In the genomic region with DNA sequence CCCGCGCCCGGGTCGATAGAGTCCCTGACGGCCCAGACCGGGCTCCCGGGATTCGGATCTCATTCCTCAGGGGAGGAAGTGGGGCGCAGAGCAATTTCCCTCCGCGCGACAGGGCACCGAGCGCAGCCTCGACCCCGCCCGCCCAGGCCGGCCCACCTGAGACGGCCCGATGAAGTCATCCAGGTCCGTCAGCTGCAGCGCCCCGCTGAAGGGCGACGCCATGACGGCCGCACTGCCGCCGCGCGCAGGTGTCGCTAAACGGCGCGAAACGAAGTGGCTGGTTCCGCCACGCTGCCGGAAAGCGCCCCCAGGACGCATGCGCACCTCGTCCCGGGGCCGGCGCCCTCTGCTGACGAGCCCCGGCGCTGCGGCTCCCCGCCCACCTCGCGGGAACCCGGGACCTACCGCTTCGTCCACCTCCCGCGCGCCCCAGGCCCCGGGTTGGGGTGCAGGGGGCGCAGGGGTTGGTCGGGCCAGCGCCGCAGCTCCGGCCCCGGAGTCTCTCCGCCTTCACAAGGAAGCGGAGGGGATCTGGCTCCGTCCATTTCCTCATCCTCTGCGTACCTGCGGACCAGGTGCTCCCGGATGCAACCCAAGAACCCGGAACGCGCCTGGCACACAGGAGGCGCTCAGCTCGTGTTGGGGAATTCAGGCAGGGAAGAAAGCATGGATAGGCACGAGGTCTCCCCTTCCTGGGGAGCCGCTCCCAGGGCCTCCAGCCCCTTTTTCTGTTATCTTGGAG, we compare ENCODE assay signal across 8 cellular contexts. TPM values are rescaled to one million over a fixed set of nuclear protein-coding genes. Genes with fewer than 3 reads are reported as not detected.
DNase-seq lines count a peak whose midpoint lies in the region; ATAC-seq, FAIRE-seq and TF ChIP-seq lines count a peak whose summit lies in the region.

CIAO3 (minus strand) TSS at position 234 of the 742 bp plus-strand sequence; CDS start at position 222, 12 bp downstream.

- ATAC-seq in GM18517 (IDR thresholded peaks at IDR 0.05; ENCODE audit: unreplicated experiment) = peak; percentile 62
- ATAC-seq in HG03064 (IDR thresholded peaks at IDR 0.05; ENCODE audit: low read depth, unreplicated experiment) = peak; percentile 73
- ATAC-seq in WTC11 = peak; percentile 71

- H3K4me3 ChIP-seq in bronchial epithelial cell (ENCODE audit: low read depth, low read length) = peak within 1 kb of the TSS; percentile 95

- peaks cover 6% of the 10 kb centered on the region for H3K36me3 ChIP-seq in bronchial epithelial cell (ENCODE audit: control insufficient read depth, insufficient read depth, low read length)

- POLR2A ChIA-PET in WTC11 (lab: Charles Lee) = interaction anchor here (0.9 to 1.8 kb wide), 3 partner anchors 20 to 44 kb away, joined by 3 to 10 read pairs (median 4); partner anchors contain the start of genes ANTKMT and MSLN

- H3K4me1 Mint-ChIP-seq in WTC11 = peaks cover 15% of the 10 kb centered on the region

- peak within 1 kb of the TSS; percentile 78 for H3K27ac Mint-ChIP-seq in WTC11

- H3K4me3 Mint-ChIP-seq in WTC11 = peak within 1 kb of the TSS; percentile 79

- CTCF ChIA-PET in WTC11 (lab: Charles Lee) = interaction anchor here (0.5 to 3.8 kb wide), 30 partner anchors 8 to 1042 kb away, joined by 3 to 28 read pairs (median 4); partner anchors contain the start of genes ANTKMT, CCDC78, CHTF18 and HAGHL

- H3K9me3 Mint-ChIP-seq in WTC11 = no peaks in the 10 kb centered on the region

- FAIRE-seq in bronchial epithelial cell (lab: Jason Lieb, UNC) = no peak

- peak; percentile 85 for DNase-seq in 8988T
- DNase-seq in NCI-H2227 (lab: John Stamatoyannopoulos, UW; ENCODE audit: unreplicated experiment) = peak; percentile 97
- DNase-seq in WTC11 (ENCODE audit: low spot score) = peak; percentile 93
- peak; percentile 73 for DNase-seq in bronchial epithelial cell (ENCODE audit: low read depth)
- DNase-seq in iris pigment epithelial cell (ENCODE audit: low read depth) = peak; percentile 91
- peak; percentile 92 for DNase-seq in stimulated activated CD4-positive, alpha-beta T cell treated with anti-CD3 and anti-CD28 coated beads, Interleukin-12 subunit alpha, Interleukin-12 subunit beta, amount 100 ng/mL, for 4 hours

- H3K36me3 Mint-ChIP-seq in WTC11 = peaks cover 5% of the 10 kb centered on the region; the same call in 1 of the 2 replicates

- no peaks in the 10 kb centered on the region for H3K27me3 Mint-ChIP-seq in WTC11 (ENCODE audit: low read depth)

- TF ChIP-seq CTCF in WTC11 (IDR thresholded peaks at IDR 0.05) (peak; percentile 79), bronchial epithelial cell (IDR thresholded peaks at IDR 0.05; ENCODE audit: insufficient read depth, low read length, severe bottlenecking) (peak; percentile 88)

- H3K27me3 ChIP-seq in bronchial epithelial cell (ENCODE audit: control insufficient read depth, insufficient read depth, low read length) = no peaks in the 10 kb centered on the region

TF ChIP-seq in WTC11, 78 proteins besides CTCF, POLR2A, EP300 and RAD21 (continues in another document):
- no peak for TF ChIP-seq ELF4 (CRISPR knock-in tag; IDR thresholded peaks at IDR 0.05; ENCODE audit: low read depth)
- TF ChIP-seq RORB (CRISPR knock-in tag; IDR thresholded peaks at IDR 0.05) = no peak
- no peak for TF ChIP-seq ZNF671 (CRISPR knock-in tag; IDR thresholded peaks at IDR 0.05)
- no peak for TF ChIP-seq IRF1 (CRISPR knock-in tag; IDR thresholded peaks at IDR 0.05)
- TF ChIP-seq FOXP1 (CRISPR knock-in tag; IDR thresholded peaks at IDR 0.05; ENCODE audit: borderline replicate concordance) = no peak; the same call in 1 of the 2 replicates
- no peak for TF ChIP-seq SMAD4 (CRISPR knock-in tag; IDR thresholded peaks at IDR 0.05)
- no peak for TF ChIP-seq ZSCAN18 (CRISPR knock-in tag; IDR thresholded peaks at IDR 0.05)
- TF ChIP-seq NFATC4 (CRISPR knock-in tag; IDR thresholded peaks at IDR 0.05) = no peak
- TF ChIP-seq ZNF281 (CRISPR knock-in tag; IDR thresholded peaks at IDR 0.05) = no peak
- TF ChIP-seq FOXJ3 (CRISPR knock-in tag; IDR thresholded peaks at IDR 0.05; ENCODE audit: borderline replicate concordance) = no peak
- peak; percentile 88 for TF ChIP-seq MYBL2 (CRISPR knock-in tag; IDR thresholded peaks at IDR 0.05)
- TF ChIP-seq, protein P1, sequence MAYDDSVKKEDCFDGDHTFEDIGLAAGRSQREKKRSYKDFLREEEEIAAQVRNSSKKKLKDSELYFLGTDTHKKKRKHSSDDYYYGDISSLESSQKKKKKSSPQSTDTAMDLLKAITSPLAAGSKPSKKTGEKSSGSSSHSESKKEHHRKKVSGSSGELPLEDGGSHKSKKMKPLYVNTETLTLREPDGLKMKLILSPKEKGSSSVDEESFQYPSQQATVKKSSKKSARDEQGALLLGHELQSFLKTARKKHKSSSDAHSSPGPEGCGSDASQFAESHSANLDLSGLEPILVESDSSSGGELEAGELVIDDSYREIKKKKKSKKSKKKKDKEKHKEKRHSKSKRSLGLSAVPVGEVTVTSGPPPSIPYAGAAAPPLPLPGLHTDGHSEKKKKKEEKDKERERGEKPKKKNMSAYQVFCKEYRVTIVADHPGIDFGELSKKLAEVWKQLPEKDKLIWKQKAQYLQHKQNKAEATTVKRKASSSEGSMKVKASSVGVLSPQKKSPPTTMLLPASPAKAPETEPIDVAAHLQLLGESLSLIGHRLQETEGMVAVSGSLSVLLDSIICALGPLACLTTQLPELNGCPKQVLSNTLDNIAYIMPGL (CRISPR knock-in tag; IDR thresholded peaks at IDR 0.05) = peak; percentile 98
- no peak for TF ChIP-seq MXD4 (CRISPR knock-in tag; IDR thresholded peaks at IDR 0.05; ENCODE audit: borderline replicate concordance)
- no peak for TF ChIP-seq ZNF425 (CRISPR knock-in tag; conservative IDR thresholded peaks at IDR 0.05)
- peak; percentile 79 for TF ChIP-seq GABPB1 (CRISPR knock-in tag; IDR thresholded peaks at IDR 0.05)
- peak; percentile 89; the same call in 1 of the 2 replicates for TF ChIP-seq ZBTB21 (CRISPR knock-in tag; IDR thresholded peaks at IDR 0.05; ENCODE audit: borderline replicate concordance)
- TF ChIP-seq CBFB (CRISPR knock-in tag; IDR thresholded peaks at IDR 0.05; ENCODE audit: low read depth) = no peak
- TF ChIP-seq ZNF232 (CRISPR knock-in tag; IDR thresholded peaks at IDR 0.05) = peak; percentile 52

RNA-seq across cellular contexts. Expression of gene CIAO3, which starts in this region (rescaled TPM):
- total RNA-seq in WTC11 (2021) (32.8 to 50.9 TPM (median 32.8 TPM) in 3 replicates), bronchial epithelial cell (33.2 and 43.1 TPM in 2 replicates)

Comparison
In these comparisons a context has a peak if more than half of its experiments do, and no peak if none do; other contexts are left out.
1. Peak in every context shown above with its lines: DNase-seq, ATAC-seq and H3K4me3 ChIP-seq.